Comparison of ENCODE assay signal across 1 cellular context in genomic region chr5:174338204-174339010, GRCh38.
TF ChIP-seq lines count a peak whose summit lies in the region.

No MANE protein-coding gene starts in this region.

TF ChIP-seq in SK-N-SH treated with all-trans-retinoic acid at 6 μM for 48 hours, 23 proteins besides CTCF, POLR2A, EP300 and RAD21 (continued from another document):
- TF ChIP-seq TSHZ2 (CRISPR knock-in tag; IDR thresholded peaks at IDR 0.05), result no peak
- no peak for TF ChIP-seq TOX (CRISPR knock-in tag; IDR thresholded peaks at IDR 0.05; ENCODE audit: borderline replicate concordance)
- no peak for TF ChIP-seq RARB (CRISPR knock-in tag; IDR thresholded peaks at IDR 0.05)
- no peak for TF ChIP-seq ZNF70 (CRISPR knock-in tag; IDR thresholded peaks at IDR 0.05)
- TF ChIP-seq ISL1 (CRISPR knock-in tag; IDR thresholded peaks at IDR 0.05), result no peak
- TF ChIP-seq PPARA (CRISPR knock-in tag; IDR thresholded peaks at IDR 0.05; ENCODE audit: borderline replicate concordance), result no peak
- TF ChIP-seq POU6F1 (CRISPR knock-in tag; IDR thresholded peaks at IDR 0.05; ENCODE audit: borderline replicate concordance, low read depth), result no peak
- no peak for TF ChIP-seq GLIS3 (CRISPR knock-in tag; IDR thresholded peaks at IDR 0.05)
